34 cellular contexts compared by ENCODE assay signal in genomic region chr6:22582806-22583205, GRCh38. TPM values are rescaled to one million over a fixed set of nuclear protein-coding genes. Genes with fewer than 3 reads are reported as not detected.
"Had no signal": no experiment of that assay in that cellular context is flagged by ENCODE, and none has a peak within 500 bp of the region (broad histone marks: within the 10 kb centered on the region; RNA-seq: fewer than 3 reads in every experiment).

No MANE protein-coding gene starts in this region.

- H3K27ac ChIP-seq: esophagus squamous epithelium, lower lobe of right lung, sigmoid colon, spleen, thyroid gland, upper lobe of right lung had no signal

- ATAC-seq: activated T-cell treated with anti-CD3 and anti-CD28 coated beads, Interleukin-2, amount 50 U/mL, for 4 hours; left colon; lower lobe of right lung; stimulated activated naive CD8-positive, alpha-beta T cell treated with anti-CD3 and anti-CD28 coated beads, Interleukin-15, Interleukin-2, amounts not matched to agents 100 U/mL and 50 U/mL, for 24 hours; upper lobe of right lung had no signal

- FAIRE-seq: islet of Langerhans had no signal

- H3K4me3 ChIP-seq: esophagus squamous epithelium, lower lobe of right lung, sigmoid colon, spleen, thyroid gland, upper lobe of right lung had no signal

- H3K27me3 ChIP-seq: esophagus squamous epithelium, sigmoid colon, spleen, thyroid gland, upper lobe of right lung had no signal

- H3K9me3 ChIP-seq: esophagus squamous epithelium, lower lobe of right lung, sigmoid colon, spleen, thyroid gland, upper lobe of right lung had no signal

- H3K36me3 ChIP-seq: esophagus squamous epithelium, lower lobe of right lung, sigmoid colon, spleen, thyroid gland, upper lobe of right lung had no signal

- DNase-seq: activated B cell treated with CpG ODN at 0.5 μM for 24 hours; activated CD4-positive, alpha-beta T cell treated with anti-CD3 and anti-CD28 coated beads for 4 hours; activated CD4-positive, alpha-beta T cell treated with anti-CD3 and anti-CD28 coated beads, Interleukin-2, amount 50 U/mL, for 48 hours; activated CD8-positive, alpha-beta memory T cell treated with anti-CD3 and anti-CD28 coated beads, Interleukin-2, amount 50 U/mL, for 48 hours; activated naive CD4-positive, alpha-beta T cell treated with Interleukin-2 at 50 U/mL for 16 hours; activated naive CD8-positive, alpha-beta T cell treated with anti-CD3 and anti-CD28 coated beads for 36 hours; activated T-cell treated with anti-CD3 and anti-CD28 coated beads, Interleukin-2, amount 50 U/mL, for 4 hours; amygdala; cerebellar nuclear complex; cortex of kidney; endodermal cell; esophagus squamous epithelium; foreskin melanocyte; glutamatergic neuron; hypothalamus; left colon; lower lobe of right lung; naive B cell; occipital lobe; posterior cingulate gyrus; sigmoid colon; spleen; stimulated activated CD4-positive, alpha-beta T cell treated with anti-CD3 and anti-CD28 coated beads, Interleukin-4, amount 100 ng/mL, for 24 hours; stimulated activated naive CD8-positive, alpha-beta T cell treated with anti-CD3 and anti-CD28 coated beads, Interleukin-15, Interleukin-2, amounts not matched to agents 100 U/mL and 50 U/mL, for 24 hours; T1000; thyroid gland; upper lobe of right lung had no signal

- H3K4me1 ChIP-seq: esophagus squamous epithelium, lower lobe of right lung, sigmoid colon, spleen, upper lobe of right lung had no signal

RNA-seq across cellular contexts. Expression of gene HDGFL1, which starts 13.4 kb away (rescaled TPM):
- total RNA-seq: activated B cell treated with CpG ODN at 0.5 μM for 24 hours; activated CD8-positive, alpha-beta memory T cell treated with anti-CD3 and anti-CD28 coated beads for 36 hours; activated naive CD8-positive, alpha-beta T cell treated with anti-CD3 and anti-CD28 coated beads for 36 hours; activated T-cell treated with anti-CD3 and anti-CD28 coated beads, Interleukin-2, amount 50 U/mL, for 4 hours; endodermal cell; esophagus squamous epithelium; left colon; lower lobe of right lung; mesenteric fat pad; mucosa of gallbladder; occipital lobe; sigmoid colon; spleen; subcutaneous adipose tissue; T-helper 1 cell treated with Interleukin-12 subunit alpha and Interleukin-12 subunit beta and Interleukin-4 antibody, amounts not matched to agents 30 ng/mL and 1 ng/mL, for 36 hours; upper lobe of right lung had no signal
- polyA plus RNA-seq: neural cell, sigmoid colon, spleen had no signal
